Comparison of ENCODE assay signal across 14 cellular contexts in the genomic region with DNA sequence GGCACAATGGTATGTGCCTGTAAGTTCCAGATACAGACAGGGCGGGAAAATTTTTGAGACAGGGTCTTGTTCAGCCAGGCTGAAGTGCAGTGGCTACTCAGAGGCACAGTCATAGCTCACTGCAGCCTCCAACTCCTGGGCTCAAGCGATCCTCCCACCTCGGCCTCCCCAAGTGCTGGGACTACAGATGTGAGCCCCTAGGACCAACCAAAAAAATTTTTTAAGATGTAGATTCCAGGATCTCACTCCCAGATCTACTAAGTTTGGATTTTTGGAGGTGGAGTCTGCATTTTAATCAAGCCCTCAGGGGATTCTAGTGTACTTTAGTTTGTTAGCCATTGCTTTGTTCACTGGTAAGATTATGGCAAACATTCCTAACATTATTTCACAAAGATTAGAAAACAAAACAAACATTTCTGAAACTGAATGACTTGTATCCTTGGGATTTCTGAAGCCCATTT. TPM values are rescaled to one million over a fixed set of nuclear protein-coding genes. Genes with fewer than 3 reads are reported as not detected.
DNase-seq lines count a peak whose midpoint lies in the region; TF ChIP-seq lines count a peak whose summit lies in the region.
"Had no signal": no experiment of that assay in that cellular context is flagged by ENCODE, and none has a peak within 500 bp of the region (broad histone marks: within the 10 kb centered on the region; RNA-seq: fewer than 3 reads in every experiment).

No MANE protein-coding gene starts in this region.

- H3K27me3 Mint-ChIP-seq in type B pancreatic cell, result no peaks in the 10 kb centered on the region
- H3K27me3 Mint-ChIP-seq: dendritic cell treated with granulocyte-macrophage colony-stimulating factor and Interleukin-4, amounts not matched to agents 40 ng/mL and 50 ng/mL, for 4 days; IgD-negative memory B cell; stimulated activated naive CD8-positive, alpha-beta T cell treated with anti-CD3 and anti-CD28 coated beads, Interleukin-15, Interleukin-2, amounts not matched to agents 100 ng/mL and 50 ng/mL, for 24 hours had no signal

- DNase-seq in HT-29 (ENCODE audit: low spot score) (peak; percentile 14), breast epithelium (ENCODE audit: low spot score in 2 of 2) (no peak), iris pigment epithelial cell (ENCODE audit: low read depth) (peak; percentile 60), type B pancreatic cell (ENCODE audit: extremely low spot score, unreplicated experiment) (no peak), kidney glomerular epithelial cell (lab: John Stamatoyannopoulos, UW) (no peak), NOMO-1 (lab: John Stamatoyannopoulos, UW; ENCODE audit: unreplicated experiment in 2 of 2) (no peak), substantia nigra (lab: John Stamatoyannopoulos, UW) (no peak)
- DNase-seq: activated CD4-positive, alpha-beta T cell treated with anti-CD3 and anti-CD28 coated beads, Interleukin-2, amount 50 U/mL, for 4 hours; activated naive CD4-positive, alpha-beta T cell; H9; stimulated activated CD4-positive, alpha-beta T cell treated with anti-CD3 and anti-CD28 coated beads, Interleukin-4, amount 100 ng/mL, for 4 hours had no signal

- H3K27me3 ChIP-seq in breast epithelium, result no peaks in the 10 kb centered on the region

- peak overlapping the region; percentile 67 to 88 for H3K27ac ChIP-seq in breast epithelium
- no peak overlapping the region for H3K27ac ChIP-seq in substantia nigra (ENCODE audit: low read depth, low read length, poor library complexity, severe bottlenecking)

- no peaks in the 10 kb centered on the region for H3K9me3 Mint-ChIP-seq in type B pancreatic cell
- H3K9me3 Mint-ChIP-seq: dendritic cell treated with granulocyte-macrophage colony-stimulating factor and Interleukin-4, amounts not matched to agents 40 ng/mL and 50 ng/mL, for 4 days; H9; IgD-negative memory B cell; stimulated activated naive CD8-positive, alpha-beta T cell treated with anti-CD3 and anti-CD28 coated beads, Interleukin-15, Interleukin-2, amounts not matched to agents 100 ng/mL and 50 ng/mL, for 24 hours had no signal

- no peak for TF ChIP-seq POLR2A in breast epithelium (IDR thresholded peaks at IDR 0.05)

- no peak overlapping the region for H3K4me3 Mint-ChIP-seq in type B pancreatic cell
- H3K4me3 Mint-ChIP-seq: dendritic cell treated with granulocyte-macrophage colony-stimulating factor and Interleukin-4, amounts not matched to agents 40 ng/mL and 50 ng/mL, for 4 days; H9; IgD-negative memory B cell; stimulated activated naive CD8-positive, alpha-beta T cell treated with anti-CD3 and anti-CD28 coated beads, Interleukin-15, Interleukin-2, amounts not matched to agents 100 ng/mL and 50 ng/mL, for 24 hours had no signal

- H3K27ac Mint-ChIP-seq in type B pancreatic cell, result peak overlapping the region; percentile 85
- H3K27ac Mint-ChIP-seq: dendritic cell treated with granulocyte-macrophage colony-stimulating factor and Interleukin-4, amounts not matched to agents 40 ng/mL and 50 ng/mL, for 4 days; H9; IgD-negative memory B cell; stimulated activated naive CD8-positive, alpha-beta T cell treated with anti-CD3 and anti-CD28 coated beads, Interleukin-15, Interleukin-2, amounts not matched to agents 100 ng/mL and 50 ng/mL, for 24 hours had no signal

- no peaks in the 10 kb centered on the region for H3K36me3 ChIP-seq in breast epithelium

- H3K36me3 Mint-ChIP-seq in type B pancreatic cell, result no peaks in the 10 kb centered on the region
- H3K36me3 Mint-ChIP-seq: IgD-negative memory B cell had no signal

- no peaks in the 10 kb centered on the region for H3K9me3 ChIP-seq in breast epithelium

- intact Hi-C loops in breast epithelium (cut with DNase I; ENCODE audit: low total_unique reads), result no loop called here

- H3K4me1 Mint-ChIP-seq in type B pancreatic cell (ENCODE audit: unreplicated experiment), result peaks cover 11% of the 10 kb centered on the region

- TF ChIP-seq CTCF in breast epithelium (IDR thresholded peaks at IDR 0.05) (no peak), type B pancreatic cell (conservative IDR thresholded peaks at IDR 0.05) (no peak)

- no peaks in the 10 kb centered on the region for H3K4me1 ChIP-seq in breast epithelium

- H3K4me3 ChIP-seq in breast epithelium, result no peak overlapping the region

RNA-seq across cellular contexts. Expression of gene LIPH, which starts 2.7 kb away (rescaled TPM):
- total RNA-seq in HT-29 (2014; rRNA removed; shearing (Covaris generic)), result 5.3 and 11.6 TPM in 2 replicates
- total RNA-seq in breast epithelium, result 10 to 100 TPM in 1 of 3 donors, 1 to 10 TPM in 1, not detected in 1; 5.6 to 10.4 TPM
- 5.3 and 8.4 TPM in 2 replicates for total RNA-seq in type B pancreatic cell (ENCODE audit: low replicate concordance)

RNA-seq across cellular contexts. Expression of gene SENP2, which starts 36.4 kb away (rescaled TPM):
- 9.3 and 13.2 TPM in 2 replicates for total RNA-seq in HT-29 (2014; rRNA removed; shearing (Covaris generic))
- 10 to 100 TPM; 32.0 to 45.2 (median 34.4) TPM for total RNA-seq in breast epithelium
- 46.4 and 47.5 TPM in 2 replicates for total RNA-seq in type B pancreatic cell (ENCODE audit: low replicate concordance)

RNA-seq across cellular contexts. Expression of gene TMEM41A, which starts 50.8 kb away (rescaled TPM):
- 18.0 and 19.9 TPM in 2 replicates for total RNA-seq in HT-29 (2014; rRNA removed; shearing (Covaris generic))
- 10 to 100 TPM; 11.5 to 22.2 (median 15.1) TPM for total RNA-seq in breast epithelium
- 27.4 and 43.2 TPM in 2 replicates for total RNA-seq in type B pancreatic cell (ENCODE audit: low replicate concordance)

Comparison
In these comparisons a context has a peak if more than half of its experiments do, and no peak if none do; other contexts are left out.
1. DNase-seq: peak in HT-29 (single experiment) and iris pigment epithelial cell (single experiment); none in breast epithelium (0 of 2), type B pancreatic cell (single experiment), kidney glomerular epithelial cell (single experiment), NOMO-1 (0 of 2) and substantia nigra (0 of 49).